Comparison of ENCODE assay signal across 14 cellular contexts in the genomic region with DNA sequence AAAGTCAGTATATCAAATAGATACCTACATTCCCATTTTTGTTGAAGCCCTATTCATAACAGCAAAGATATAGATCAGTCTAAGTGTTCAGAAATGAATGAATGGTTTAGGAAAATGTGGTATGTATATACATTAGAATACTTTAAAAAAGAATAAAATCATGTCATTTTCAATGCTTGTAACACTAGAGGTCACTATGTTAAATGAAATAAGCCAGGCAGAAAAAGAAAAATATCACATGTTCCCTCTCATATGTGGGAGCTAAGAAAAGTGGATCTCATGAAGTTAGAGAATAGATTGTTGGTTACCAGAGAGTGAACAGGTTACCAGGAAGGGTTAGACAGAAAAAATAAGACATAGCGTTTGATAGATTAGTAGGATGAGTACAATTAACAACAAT.
DNase-seq lines count a peak whose midpoint lies in the region; ATAC-seq, FAIRE-seq and TF ChIP-seq lines count a peak whose summit lies in the region.
"Had no signal": no experiment of that assay in that cellular context is flagged by ENCODE, and none has a peak within 500 bp of the region (broad histone marks: within the 10 kb centered on the region; RNA-seq: fewer than 3 reads in every experiment).

No MANE protein-coding gene starts in this region.

- H3K36me3 ChIP-seq in keratinocyte (ENCODE audit: control insufficient read depth in 2 of 2, extremely low read depth in 1 of 2, insufficient read depth in 2 of 2, low read length in 2 of 2) = no peaks in the 10 kb centered on the region
- H3K36me3 ChIP-seq: tibial artery had no signal

- H3K27ac ChIP-seq in C4-2B = no peak overlapping the region
- no peak overlapping the region for H3K27ac ChIP-seq in keratinocyte (ENCODE audit: control insufficient read depth, insufficient read depth, low read length)
- H3K27ac ChIP-seq: tibial artery had no signal

- POLR2A ChIA-PET in activated CD4-positive, alpha-beta memory T cell treated with anti-CD3 and anti-CD28 coated beads for 36 hours (lab: Charles Lee) = no interaction called here

- in situ Hi-C loops in SK-MEL-5 (cut with HindIII; ENCODE audit: low pct_unique_long_range_greater_than_20kb, low sequenced_read_pairs) = no loop called here

- no peaks in the 10 kb centered on the region for H3K4me1 Mint-ChIP-seq in activated CD4-positive, alpha-beta memory T cell treated with anti-CD3 and anti-CD28 coated beads for 36 hours (ENCODE audit: low read depth)

- H3K9me1 ChIP-seq in keratinocyte (ENCODE audit: control insufficient read depth, extremely low read depth, insufficient read depth, low read length) = no peaks in the 10 kb centered on the region

- H3K4me3 Mint-ChIP-seq in activated CD4-positive, alpha-beta memory T cell treated with anti-CD3 and anti-CD28 coated beads for 36 hours = no peak overlapping the region

- peak; percentile 55 for ATAC-seq in HG03575 (IDR thresholded peaks at IDR 0.05; ENCODE audit: extremely low read depth, insufficient number of reproducible peaks, low FRiP score, unreplicated experiment)
- ATAC-seq in GM18870 (IDR thresholded peaks at IDR 0.05; ENCODE audit: unreplicated experiment) = no peak
- no peak for ATAC-seq in HG02623 (IDR thresholded peaks at IDR 0.05; ENCODE audit: unreplicated experiment)
- ATAC-seq: esophagus mucosa had no signal

- H3K9ac ChIP-seq in keratinocyte (ENCODE audit: control insufficient read depth, extremely low read depth, insufficient read depth, low read length) = no peak overlapping the region

- no peaks in the 10 kb centered on the region for H3K9me3 Mint-ChIP-seq in activated CD4-positive, alpha-beta memory T cell treated with anti-CD3 and anti-CD28 coated beads for 36 hours

- H2AFZ ChIP-seq in keratinocyte (ENCODE audit: control insufficient read depth, low read length) = no peak overlapping the region

- no peaks in the 10 kb centered on the region for H3K4me1 ChIP-seq in keratinocyte (ENCODE audit: control insufficient read depth, extremely low read depth, insufficient read depth, low read length)
- H3K4me1 ChIP-seq: tibial artery had no signal

- no peak for FAIRE-seq in keratinocyte (lab: Jason Lieb, UNC)

- H3K27ac Mint-ChIP-seq in activated CD4-positive, alpha-beta memory T cell treated with anti-CD3 and anti-CD28 coated beads for 36 hours = no peak overlapping the region

- H3K9me3 ChIP-seq in keratinocyte (ENCODE audit: control insufficient read depth, low read depth, low read length) = no peaks in the 10 kb centered on the region
- H3K9me3 ChIP-seq: tibial artery had no signal

- CTCF ChIA-PET in activated CD4-positive, alpha-beta memory T cell treated with anti-CD3 and anti-CD28 coated beads for 36 hours (lab: Charles Lee) = no interaction called here

- H4K20me1 ChIP-seq in keratinocyte (ENCODE audit: control insufficient read depth, extremely low read depth, insufficient read depth, low read length) = no peaks in the 10 kb centered on the region

- no peaks in the 10 kb centered on the region for H3K36me3 Mint-ChIP-seq in activated CD4-positive, alpha-beta memory T cell treated with anti-CD3 and anti-CD28 coated beads for 36 hours

- peaks cover 3% of the 10 kb centered on the region for H3K27me3 Mint-ChIP-seq in activated CD4-positive, alpha-beta memory T cell treated with anti-CD3 and anti-CD28 coated beads for 36 hours

- H3K4me2 ChIP-seq in keratinocyte (ENCODE audit: control insufficient read depth, extremely low read depth, insufficient read depth, low read depth, low read length) = no peak overlapping the region

- TF ChIP-seq CTCF in C4-2B (conservative IDR thresholded peaks at IDR 0.05) (peak; percentile 45), keratinocyte (optimal IDR thresholded peaks at IDR 0.05 in 1 of 3, IDR thresholded peaks at IDR 0.05 in 1 of 3, conservative IDR thresholded peaks at IDR 0.05 in 1 of 3; ENCODE audit: extremely low read depth in 1 of 3, insufficient read depth in 2 of 3, low read length in 3 of 3) (peak in 2 of 3 experiments; percentile 3 to 16)

- DNase-seq in SK-MEL-5 (ENCODE audit: low read depth, low spot score) (peak; percentile 41), keratinocyte (ENCODE audit: low read depth, low spot score) (no peak)
- no peak for DNase-seq in activated CD4-positive, alpha-beta memory T cell treated with anti-CD3 and anti-CD28 coated beads for 36 hours
- DNase-seq in activated CD4-positive, alpha-beta T cell treated with anti-CD3 and anti-CD28 coated beads for 4 hours = no peak
- DNase-seq: activated naive CD4-positive, alpha-beta T cell treated with Interleukin-2 at 50 U/mL for 16 hours; DMS79; mammary epithelial cell; NCI-H187 treated with DMSO at 0.1 percent for 48 hours; tibial artery had no signal

- dilution Hi-C loops in keratinocyte (cut with MboI; ENCODE audit: extremely low pct_ligation_motif_present, low sequenced_read_pairs) = no loop called here

- no peak overlapping the region for H3K4me3 ChIP-seq in keratinocyte (ENCODE audit: control insufficient read depth in 2 of 3, extremely low read depth in 1 of 3, insufficient read depth in 2 of 3, low read depth in 1 of 3, low read length in 3 of 3)
- H3K4me3 ChIP-seq: tibial artery had no signal

- H3K27me3 ChIP-seq in keratinocyte (ENCODE audit: control insufficient read depth, extremely low read depth, insufficient read depth, low read length) = no peaks in the 10 kb centered on the region
- H3K27me3 ChIP-seq: tibial artery had no signal

- no peaks in the 10 kb centered on the region for H3K79me2 ChIP-seq in keratinocyte (ENCODE audit: control insufficient read depth, insufficient read depth, low read length)

- intact Hi-C loops in activated CD4-positive, alpha-beta memory T cell treated with anti-CD3 and anti-CD28 coated beads for 36 hours (cut with micrococcal nuclease) = loop anchor here (2.0 to 5.0 kb wide), 2 partner anchors 771 to 1521 kb away; partner anchors contain the start of gene DNAH7
